Comparison of ENCODE assay signal across 19 cellular contexts in genomic region chr13:66974174-66974573, GRCh38.
"Had no signal": no experiment of that assay in that cellular context is flagged by ENCODE, and none has a peak within 500 bp of the region (broad histone marks: within the 10 kb centered on the region; RNA-seq: fewer than 3 reads in every experiment).

No MANE protein-coding gene starts in this region.

- H3K27ac ChIP-seq: epithelial cell of prostate, heart right ventricle, left lung, thoracic aorta, upper lobe of left lung, VCaP had no signal

- H3K4me3 ChIP-seq: heart right ventricle, left lung, lung, thoracic aorta, upper lobe of left lung had no signal

- DNase-seq: activated CD4-positive, alpha-beta T cell treated with anti-CD3 and anti-CD28 coated beads, Interleukin-2, amount 10 ng/mL, durations not matched to agents 7 days and 5 days; activated CD4-positive, CD25-positive, alpha-beta regulatory T cell treated with anti-CD3 and anti-CD28 coated beads, Interleukin-2, amount 50 U/mL, for 72 hours; activated CD8-positive, alpha-beta memory T cell treated with anti-CD3 and anti-CD28 coated beads, Interleukin-2, amount 10 ng/mL, durations not matched to agents 7 days and 5 days; activated CD8-positive, alpha-beta T cell treated with anti-CD3 and anti-CD28 coated beads for 36 hours; activated effector memory CD4-positive, alpha-beta T cell treated with anti-CD3 and anti-CD28 coated beads, Interleukin-2, amount 50 U/mL, for 16 hours; activated naive CD4-positive, alpha-beta T cell treated with anti-CD3 and anti-CD28 coated beads, Interleukin-2, amount 10 ng/mL, durations not matched to agents 7 days and 5 days; activated T-cell treated with anti-CD3 and anti-CD28 coated beads for 4 hours; cerebellar nuclear complex; cortex of kidney; heart right ventricle; left lung; naive thymus-derived CD4-positive, alpha-beta T cell; stimulated activated CD4-positive, alpha-beta T cell treated with anti-CD3 and anti-CD28 coated beads, Interleukin-4, amount 100 ng/mL, for 24 hours; stimulated activated naive CD4-positive, alpha-beta T cell treated with Interleukin-2 at 50 U/mL for 16 hours; upper lobe of left lung had no signal

- H3K4me1 ChIP-seq: heart right ventricle, left lung, upper lobe of left lung had no signal

- H3K9me3 ChIP-seq: heart right ventricle, left lung, thoracic aorta, upper lobe of left lung had no signal

- H3K27me3 ChIP-seq: heart right ventricle, left lung, upper lobe of left lung had no signal

- H3K36me3 ChIP-seq: heart right ventricle, left lung, thoracic aorta, upper lobe of left lung had no signal
